11 cellular contexts compared by ENCODE assay signal in the genomic region with DNA sequence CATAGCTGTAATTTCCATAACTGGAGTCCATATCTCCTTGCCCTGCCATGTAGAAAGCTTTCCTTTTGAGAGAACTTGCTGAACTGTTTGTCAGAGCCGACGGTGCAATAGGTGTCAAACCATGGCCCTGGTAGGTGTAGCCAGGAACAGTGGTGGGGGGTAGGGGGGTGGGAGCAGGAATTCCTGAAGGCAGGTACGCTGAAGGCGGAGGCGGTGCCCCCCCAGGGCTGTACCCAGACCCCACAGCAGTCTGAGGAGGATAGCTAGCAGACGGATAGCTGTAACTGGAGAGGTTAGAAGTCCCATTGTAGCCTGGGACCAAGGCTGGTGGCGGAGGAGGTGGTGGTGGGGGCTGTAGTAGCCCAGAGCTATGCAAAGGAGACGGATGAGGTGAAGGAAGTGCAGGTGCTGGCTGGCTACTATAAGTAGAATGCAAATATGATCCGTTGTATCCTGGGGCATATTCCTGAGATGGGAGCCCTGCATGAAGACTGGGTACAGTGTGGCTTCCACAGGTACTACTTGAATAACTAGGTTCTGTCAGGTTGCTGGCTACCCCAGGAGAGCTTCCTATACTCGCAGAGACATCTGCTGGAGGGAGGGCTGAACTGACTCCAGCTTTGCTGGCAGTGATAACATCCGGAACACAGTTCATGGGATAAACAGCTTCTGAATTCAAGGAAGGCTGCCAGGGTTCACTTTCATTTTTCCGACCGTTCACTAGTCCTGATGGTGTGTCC.
DNase-seq lines count a peak whose midpoint lies in the region; ATAC-seq, FAIRE-seq and TF ChIP-seq lines count a peak whose summit lies in the region.
"Had no signal": no experiment of that assay in that cellular context is flagged by ENCODE, and none has a peak within 500 bp of the region (broad histone marks: within the 10 kb centered on the region; RNA-seq: fewer than 3 reads in every experiment).

No MANE protein-coding gene starts in this region.

- H3K27me3 Mint-ChIP-seq in naive B cell, result no peaks in the 10 kb centered on the region

- no peak overlapping the region for H3K4me3 ChIP-seq in DOHH2 (ENCODE audit: low read length)
- H3K4me3 ChIP-seq in bronchial epithelial cell (ENCODE audit: low read depth, low read length), result no peak overlapping the region
- H3K4me3 ChIP-seq: body of pancreas, vagina had no signal

- H3K36me3 Mint-ChIP-seq in naive B cell, result no peaks in the 10 kb centered on the region

- no peak overlapping the region for H3K27ac ChIP-seq in DOHH2 (ENCODE audit: low read depth, low read length)
- H3K27ac ChIP-seq: body of pancreas, vagina had no signal

- no peaks in the 10 kb centered on the region for H3K4me1 ChIP-seq in DOHH2 (ENCODE audit: control insufficient read depth, low read length)
- H3K4me1 ChIP-seq: body of pancreas, vagina had no signal

- peak; percentile 21 for TF ChIP-seq CTCF in DOHH2 (IDR thresholded peaks at IDR 0.05; ENCODE audit: low read depth, low read length, poor library complexity, severe bottlenecking)
- TF ChIP-seq CTCF in bronchial epithelial cell (IDR thresholded peaks at IDR 0.05; ENCODE audit: insufficient read depth, low read length, severe bottlenecking), result peak; percentile 21

- no peaks in the 10 kb centered on the region for H4K20me1 ChIP-seq in DOHH2 (ENCODE audit: control insufficient read depth, insufficient read depth, low read depth, low read length)

- H3F3A ChIP-seq in DOHH2 (ENCODE audit: control insufficient read depth, insufficient read depth), result no peaks in the 10 kb centered on the region

- no peak overlapping the region for H3K4me3 Mint-ChIP-seq in naive B cell

- H3K27me3 ChIP-seq in DOHH2 (ENCODE audit: control insufficient read depth, low read length), result no peaks in the 10 kb centered on the region
- H3K27me3 ChIP-seq in bronchial epithelial cell (ENCODE audit: control insufficient read depth, insufficient read depth, low read length), result no peaks in the 10 kb centered on the region
- H3K27me3 ChIP-seq: body of pancreas, vagina had no signal

- peak overlapping the region in 2 of 6 donors; percentile 41 to 81 for H3K27ac Mint-ChIP-seq in naive B cell

- peak; percentile 47 for ATAC-seq in HG03354 (IDR thresholded peaks at IDR 0.05; ENCODE audit: poor library complexity, severe bottlenecking, unreplicated experiment)
- ATAC-seq in naive B cell (ENCODE audit: low read depth in 2 of 2), result no peak
- ATAC-seq in GM21825 (IDR thresholded peaks at IDR 0.05; ENCODE audit: unreplicated experiment), result no peak
- ATAC-seq in HG02642 (IDR thresholded peaks at IDR 0.05; ENCODE audit: poor library complexity, unreplicated experiment), result no peak
- ATAC-seq: body of pancreas had no signal

- H3K9me3 Mint-ChIP-seq in naive B cell, result peaks cover 0 to 2% (median 0%) of the 10 kb centered on the region in 7 donors

- no peaks in the 10 kb centered on the region for H3K4me1 Mint-ChIP-seq in naive B cell

- no peaks in the 10 kb centered on the region for H3K9me3 ChIP-seq in DOHH2 (ENCODE audit: control insufficient read depth, insufficient read depth, low read length)
- H3K9me3 ChIP-seq: body of pancreas, vagina had no signal

- H3K9me2 ChIP-seq in DOHH2 (replicated peaks; ENCODE audit: control insufficient read depth, low read length), result no peaks in the 10 kb centered on the region

- no peaks in the 10 kb centered on the region for H3K79me2 ChIP-seq in DOHH2 (ENCODE audit: control insufficient read depth, low read length)

- DNase-seq in bronchial epithelial cell (ENCODE audit: low read depth) (no peak), naive B cell (peak; percentile 2), NCI-H2029 treated with DMSO at 0.1 percent for 48 hours (lab: John Stamatoyannopoulos, UW) (no peak)
- no peak for DNase-seq in activated CD8-positive, alpha-beta memory T cell treated with anti-CD3 and anti-CD28 coated beads, Interleukin-2, amount 50 U/mL, for 4 hours
- DNase-seq: NCI-H2081 treated with DMSO at 0.1 percent for 48 hours had no signal

- no peak overlapping the region for H3K4me2 ChIP-seq in DOHH2 (ENCODE audit: low read length)

- H3K36me3 ChIP-seq in DOHH2 (ENCODE audit: control insufficient read depth, low read length), result no peaks in the 10 kb centered on the region
- peaks cover 1% of the 10 kb centered on the region for H3K36me3 ChIP-seq in bronchial epithelial cell (ENCODE audit: control insufficient read depth, insufficient read depth, low read length)
- H3K36me3 ChIP-seq: vagina had no signal

- FAIRE-seq in bronchial epithelial cell (lab: Jason Lieb, UNC), result no peak
